Comparison of ENCODE assay signal across 12 cellular contexts in genomic region chr1:184482113-184482512, GRCh38.
DNase-seq lines count a peak whose midpoint lies in the region; ATAC-seq and TF ChIP-seq lines count a peak whose summit lies in the region.
"Had no signal": no experiment of that assay in that cellular context is flagged by ENCODE, and none has a peak within 500 bp of the region (broad histone marks: within the 10 kb centered on the region; RNA-seq: fewer than 3 reads in every experiment).

No MANE protein-coding gene starts in this region.

- ATAC-seq in left ventricle myocardium superior = peak; percentile 82
- ATAC-seq in PC-3 = no peak
- ATAC-seq in HG02678 (IDR thresholded peaks at IDR 0.05; ENCODE audit: unreplicated experiment) = no peak

- WGBS in prostate gland = 67% methylated on average over 6 of the region's 6 CpGs

- no peak overlapping the region for H3K4me3 ChIP-seq in prostate gland
- no peak overlapping the region for H3K4me3 ChIP-seq in vagina
- no peak overlapping the region for H3K4me3 ChIP-seq in PC-3 (ENCODE audit: low read length)
- H3K4me3 ChIP-seq: pancreas had no signal

- H3K4me1 ChIP-seq in prostate gland (replicated peaks) (peaks cover 4% of the 10 kb centered on the region), vagina (peaks cover 64% of the 10 kb centered on the region), PC-3 (ENCODE audit: insufficient read depth, low read length) (peaks cover 14% of the 10 kb centered on the region)

- H3K9me3 ChIP-seq in prostate gland = no peaks in the 10 kb centered on the region
- H3K9me3 ChIP-seq in vagina = no peaks in the 10 kb centered on the region
- no peaks in the 10 kb centered on the region for H3K9me3 ChIP-seq in PC-3 (ENCODE audit: low read length)
- H3K9me3 ChIP-seq: pancreas had no signal

- no peaks in the 10 kb centered on the region for H3K79me2 ChIP-seq in PC-3 (ENCODE audit: low read length)

- DNase-seq in left ventricle myocardium superior = peak; percentile 74
- DNase-seq in prostate gland (ENCODE audit: low spot score) = no peak
- peak in 1 of 2 donors; percentile 94 for DNase-seq in vagina (ENCODE audit: extremely low spot score in 2 of 2)
- no peak for DNase-seq in HuH-7 (ENCODE audit: low spot score)
- DNase-seq in PC-3 = no peak
- DNase-seq: CD4-positive, CD25-positive, alpha-beta regulatory T cell; endodermal cell; NCI-H69; stimulated activated CD8-positive, alpha-beta memory T cell treated with anti-CD3 and anti-CD28 coated beads, Interleukin-4, amount 100 ng/mL, for 48 hours had no signal

- no peaks in the 10 kb centered on the region for H4K20me1 ChIP-seq in PC-3 (ENCODE audit: low read length)

- CTCF ChIA-PET in PC-3 (lab: Charles Lee) = no interaction called here

- no peak for TF ChIP-seq POLR2A in prostate gland (IDR thresholded peaks at IDR 0.05)
- TF ChIP-seq POLR2A in vagina (IDR thresholded peaks at IDR 0.05) = no peak

- POLR2A ChIA-PET in PC-3 (lab: Charles Lee; ENCODE audit: unreplicated experiment) = interaction anchor here (0.6 kb wide), 1 partner anchor 28 kb away, joined by 4 read pairs; no protein-coding TSS in a partner anchor

- no peak overlapping the region for H3K4me2 ChIP-seq in PC-3 (ENCODE audit: low read length)

- peak overlapping the region; percentile 44 for H3K27ac ChIP-seq in cingulate gyrus (ENCODE audit: low read depth, low read length)
- peak overlapping the region; percentile 75 to 79 for H3K27ac ChIP-seq in prostate gland
- peak overlapping the region; percentile 86 for H3K27ac ChIP-seq in vagina
- H3K27ac ChIP-seq in PC-3 (ENCODE audit: low read length) = no peak overlapping the region

- H3K27me3 ChIP-seq in prostate gland (replicated peaks; ENCODE audit: insufficient read depth) = no peaks in the 10 kb centered on the region
- H3K27me3 ChIP-seq in vagina = no peaks in the 10 kb centered on the region
- no peaks in the 10 kb centered on the region for H3K27me3 ChIP-seq in PC-3 (ENCODE audit: low read length)
- H3K27me3 ChIP-seq: pancreas had no signal

- H3K9ac ChIP-seq in PC-3 (ENCODE audit: low read length) = no peak overlapping the region

- no TSS peak for BruUV-seq in PC-3 (replicated peaks; lab: Mats Ljungman, UMichigan)

- no peak overlapping the region for H2AFZ ChIP-seq in PC-3 (ENCODE audit: low read length)

- TF ChIP-seq CTCF in prostate gland (IDR thresholded peaks at IDR 0.05) = no peak
- TF ChIP-seq CTCF in vagina (IDR thresholded peaks at IDR 0.05) = no peak
- no peak for TF ChIP-seq CTCF in PC-3 (conservative IDR thresholded peaks at IDR 0.05; ENCODE audit: low read depth, low read length)

- H3F3A ChIP-seq in PC-3 (ENCODE audit: low read length, unreplicated experiment) = no peaks in the 10 kb centered on the region

- H3K36me3 ChIP-seq in prostate gland = no peaks in the 10 kb centered on the region
- no peaks in the 10 kb centered on the region for H3K36me3 ChIP-seq in vagina
- no peaks in the 10 kb centered on the region for H3K36me3 ChIP-seq in PC-3 (ENCODE audit: low read depth, low read length)
- H3K36me3 ChIP-seq: pancreas had no signal

- H3K9me2 ChIP-seq in PC-3 (replicated peaks; ENCODE audit: low read length) = no peaks in the 10 kb centered on the region

- intact Hi-C loops in left ventricle myocardium superior (cut with micrococcal nuclease) (loop anchor here (10.0 kb wide), 1 partner anchor 143 kb away; no protein-coding TSS in a partner anchor), prostate gland (cut with DNase I) (loop anchor here (5.0 kb wide), 1 partner anchor 95 kb away; the partner anchor contains the start of gene C1orf21), vagina (cut with DNase I) (no loop called here), PC-3 (cut with micrococcal nuclease) (no loop called here)

Comparison
In these comparisons a context has a peak if more than half of its experiments do, and no peak if none do; other contexts are left out.
1. intact Hi-C loops: an anchor here in left ventricle myocardium superior (10.0 kb wide) and prostate gland (5.0 kb wide); none called in vagina and PC-3.